ENCODE assay signal across 8 cellular contexts in genomic region chr3:4466783-4467521, GRCh38. TPM values are rescaled to one million over a fixed set of nuclear protein-coding genes. Genes with fewer than 3 reads are reported as not detected.
DNase-seq lines count a peak whose midpoint lies in the region; ATAC-seq and FAIRE-seq lines count a peak whose summit lies in the region.

TSS of gene SUMF1 (minus strand) at chr3:4467269. CDS start at chr3:4467245, 24 bp downstream.

- H3K27me3 ChIP-seq in SJSA1 (replicated peaks) (no peaks in the 10 kb centered on the region), neuronal stem cell (ENCODE audit: control insufficient read depth in 3 of 3, insufficient read depth in 3 of 3, low read depth in 1 of 3, low read length in 3 of 3) (peaks cover 0 to 4% (median 0%) of the 10 kb centered on the region in 3 experiments)

- DNase-seq in EH (ENCODE audit: low read depth) (peak; percentile 77), SJSA1 (ENCODE audit: low read depth in 1 of 2, low spot score in 2 of 2) (peak; percentile 61 to 70), frontal cortex (ENCODE audit: low spot score in 2 of 2) (peak; percentile 89), neuronal stem cell (ENCODE audit: low spot score) (peak; percentile 69), stromal cell of bone marrow (ENCODE audit: low read depth) (peak; percentile 47)
- DNase-seq in Jurkat, Clone E6-1 (ENCODE audit: low read depth, low spot score), result peak; percentile 61
- peak; percentile 80 for DNase-seq in activated naive CD4-positive, alpha-beta T cell treated with anti-CD3 and anti-CD28 coated beads for 36 hours

- peak within 1 kb of the TSS; percentile 12 for H3K4ac ChIP-seq in neuronal stem cell (ENCODE audit: low read length)

- CTCF ChIA-PET in activated naive CD4-positive, alpha-beta T cell treated with anti-CD3 and anti-CD28 coated beads for 36 hours (lab: Charles Lee), result interaction anchor here (1.1 to 1.3 kb wide), 3 partner anchors 27 to 167 kb away, joined by 3 to 5 read pairs (median 4); no protein-coding TSS in a partner anchor

- no peaks in the 10 kb centered on the region for H3K27me3 Mint-ChIP-seq in activated naive CD4-positive, alpha-beta T cell treated with anti-CD3 and anti-CD28 coated beads for 36 hours (ENCODE audit: low read depth)

- H4K91ac ChIP-seq in neuronal stem cell (ENCODE audit: low read depth, low read length, poor library complexity), result no peak within 1 kb of the TSS

- no peak within 1 kb of the TSS for H2BK120ac ChIP-seq in neuronal stem cell (ENCODE audit: low read depth, low read length)

- peak within 1 kb of the TSS; percentile 67 for H3K9ac ChIP-seq in neuronal stem cell (ENCODE audit: low read depth, low read length, poor library complexity)

- no peak within 1 kb of the TSS for H4K8ac ChIP-seq in neuronal stem cell (ENCODE audit: low read depth, low read length)

- H3K9me3 ChIP-seq in SJSA1 (replicated peaks) (no peaks in the 10 kb centered on the region), neuronal stem cell (replicated peaks in 1 of 2; ENCODE audit: control insufficient read depth in 2 of 2, insufficient read depth in 1 of 2, low read depth in 1 of 2, low read length in 2 of 2) (no peaks in the 10 kb centered on the region)

- H3K36me3 ChIP-seq in SJSA1 (peaks cover 3% of the 10 kb centered on the region; the same call in 1 of the 2 replicates), neuronal stem cell (replicated peaks in 1 of 2; ENCODE audit: control insufficient read depth in 2 of 2, insufficient read depth in 2 of 2, low read length in 2 of 2) (no peaks in the 10 kb centered on the region)

- H3K36me3 Mint-ChIP-seq in activated naive CD4-positive, alpha-beta T cell treated with anti-CD3 and anti-CD28 coated beads for 36 hours (ENCODE audit: low read depth), result no peaks in the 10 kb centered on the region

- no peak within 1 kb of the TSS for H3K14ac ChIP-seq in neuronal stem cell (ENCODE audit: low read length)

- H3K23ac ChIP-seq in neuronal stem cell (ENCODE audit: low read depth, low read length, poor library complexity), result peak within 1 kb of the TSS; percentile 32

- WGBS in neuronal stem cell (ENCODE audit: extremely low coverage in 2 of 2, insufficient read length in 2 of 2, insufficient replicate concordance in 1 of 2), 2 donors, result no CpG with 5 or more reads among the region's 47 CpGs

- peaks cover 17% of the 10 kb centered on the region for H3K4me1 Mint-ChIP-seq in activated naive CD4-positive, alpha-beta T cell treated with anti-CD3 and anti-CD28 coated beads for 36 hours (ENCODE audit: low read depth)

- H3K4me1 ChIP-seq in SJSA1 (replicated peaks) (peaks cover 9% of the 10 kb centered on the region; the same call in 1 of the 2 replicates), neuronal stem cell (ENCODE audit: control insufficient read depth in 2 of 2, insufficient read depth in 1 of 2, low read depth in 1 of 2, low read length in 2 of 2) (no peaks in the 10 kb centered on the region)

- no peak within 1 kb of the TSS for H2BK15ac ChIP-seq in neuronal stem cell (ENCODE audit: low read length)

- H2AFZ ChIP-seq in neuronal stem cell (ENCODE audit: low read length), result peak within 1 kb of the TSS; percentile 95

- H3K79me1 ChIP-seq in neuronal stem cell (ENCODE audit: low read depth, low read length), result no peaks in the 10 kb centered on the region

- peak within 1 kb of the TSS; percentile 78 for H3K27ac Mint-ChIP-seq in activated naive CD4-positive, alpha-beta T cell treated with anti-CD3 and anti-CD28 coated beads for 36 hours

- peak within 1 kb of the TSS; percentile 87 for H3K4me3 ChIP-seq in Jurkat, Clone E6-1 (ENCODE audit: low read length)
- peak within 1 kb of the TSS; percentile 84 for H3K4me3 ChIP-seq in SJSA1
- peak within 1 kb of the TSS; percentile 59 to 95 for H3K4me3 ChIP-seq in neuronal stem cell (ENCODE audit: low read length in 2 of 2)

- H3K18ac ChIP-seq in neuronal stem cell (ENCODE audit: low read length), result no peak within 1 kb of the TSS

- FAIRE-seq in frontal cortex (lab: Jason Lieb, UNC), result no peak

- no peak within 1 kb of the TSS for H2BK5ac ChIP-seq in neuronal stem cell (ENCODE audit: low read length)

- H2BK12ac ChIP-seq in neuronal stem cell (ENCODE audit: low read length), result no peak within 1 kb of the TSS

- peak within 1 kb of the TSS; percentile 58 for H3K27ac ChIP-seq in SJSA1
- H3K27ac ChIP-seq in neuronal stem cell (replicated peaks; ENCODE audit: low read length), result no peak within 1 kb of the TSS

- ATAC-seq in GM21619 (IDR thresholded peaks at IDR 0.05; ENCODE audit: unreplicated experiment), result peak; percentile 100

- no peaks in the 10 kb centered on the region for H3K9me3 Mint-ChIP-seq in activated naive CD4-positive, alpha-beta T cell treated with anti-CD3 and anti-CD28 coated beads for 36 hours

- H3K4me2 ChIP-seq in neuronal stem cell (ENCODE audit: insufficient read depth, low read length, poor library complexity, severe bottlenecking), result peak within 1 kb of the TSS; percentile 68

- peak within 1 kb of the TSS; percentile 82 for H3K4me3 Mint-ChIP-seq in activated naive CD4-positive, alpha-beta T cell treated with anti-CD3 and anti-CD28 coated beads for 36 hours

- intact Hi-C loops in activated naive CD4-positive, alpha-beta T cell treated with anti-CD3 and anti-CD28 coated beads for 36 hours (cut with micrococcal nuclease), result loop anchor here (1.0 to 2.0 kb wide), 5 partner anchors 26 to 164 kb away; partner anchors contain the start of genes ITPR1 and SETMAR

- no peak within 1 kb of the TSS for H2AK5ac ChIP-seq in neuronal stem cell (ENCODE audit: low read depth, low read length)

RNA-seq across cellular contexts. Expression of gene SUMF1, which starts in this region (rescaled TPM):
- 3.2 TPM for polyA plus RNA-seq in Jurkat, Clone E6-1 (2012; ENCODE audit: insufficient read depth, insufficient read length)
- total RNA-seq in SJSA1 (2014; rRNA removed; shearing (Covaris generic)), result 24.0 and 31.8 TPM in 2 replicates
- 1 to 10 TPM; 3.9 to 5.0 TPM for total RNA-seq in activated naive CD4-positive, alpha-beta T cell treated with anti-CD3 and anti-CD28 coated beads for 36 hours
- 25.7 TPM for total RNA-seq in frontal cortex
- polyA plus RNA-seq in neuronal stem cell (2013, experiment 1 of 2), result 5.0 TPM
- polyA plus RNA-seq in neuronal stem cell (2013, experiment 2 of 2), result 5.3 TPM
